Comparison of ENCODE assay signal across 8 cellular contexts in the genomic region with DNA sequence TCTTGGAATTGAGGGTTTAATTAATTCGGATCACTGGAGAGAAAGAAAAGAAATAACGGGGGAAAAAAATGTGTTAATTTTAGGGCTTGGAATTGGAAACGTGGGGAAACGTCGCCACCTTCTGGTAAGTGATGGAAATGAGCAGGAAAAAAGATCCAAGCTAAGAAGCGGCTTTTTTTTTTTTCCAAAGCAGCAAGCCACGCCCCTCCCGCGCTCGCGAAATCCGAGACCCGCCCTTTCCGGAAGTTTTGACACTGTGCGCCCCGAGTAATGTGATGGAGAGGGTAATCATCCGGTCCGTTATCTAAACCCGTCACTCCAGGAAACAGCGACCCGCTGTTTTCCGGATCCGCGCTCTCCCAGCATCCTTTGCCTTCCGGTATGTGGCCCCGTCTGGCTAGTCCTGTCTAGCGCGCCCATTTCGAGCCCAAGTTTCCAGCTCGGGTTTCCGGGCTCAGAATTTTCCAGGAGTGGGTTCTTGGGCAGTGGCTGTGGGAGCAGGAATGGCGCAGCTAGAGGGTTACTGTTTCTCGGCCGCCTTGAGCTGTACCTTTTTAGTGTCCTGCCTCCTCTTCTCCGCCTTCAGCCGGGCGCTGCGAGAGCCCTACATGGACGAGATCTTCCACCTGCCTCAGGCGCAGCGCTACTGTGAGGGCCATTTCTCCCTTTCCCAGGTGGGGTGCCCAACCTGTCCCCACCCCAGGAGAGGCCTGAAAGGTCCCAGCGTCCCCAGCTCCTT. TPM values are rescaled to one million over a fixed set of nuclear protein-coding genes. Genes with fewer than 3 reads are reported as not detected.
A peak's percentile ranks its signal among the peaks of the same experiment; 100 is the strongest.
DNase-seq lines count a peak whose midpoint lies in the region; ATAC-seq and TF ChIP-seq lines count a peak whose summit lies in the region.

ALG10B (plus strand) TSS at position 384 of the 739 bp plus-strand sequence; CDS start at position 504, 120 bp downstream.

- H3K9me3 Mint-ChIP-seq in T-cell (no peaks in the 10 kb centered on the region), progenitor cell of endocrine pancreas (ENCODE audit: low read depth) (no peaks in the 10 kb centered on the region)

- H3K27ac ChIP-seq in heart right ventricle = peak within 1 kb of the TSS; percentile 67 to 92 (median 86)
- H3K27ac ChIP-seq in urinary bladder (ENCODE audit: low read depth) = peak within 1 kb of the TSS; percentile 15

- intact Hi-C loops in heart right ventricle (cut with DNase I) = loop anchor here in 5 of 10 donors (1.0 to 5.0 kb wide), 3 partner anchors 178 to 591 kb away; partner anchors contain the start of gene CPNE8 (in 1 of the 5)

- H3K4me3 Mint-ChIP-seq in T-cell = peak within 1 kb of the TSS; percentile 92 to 95 (median 94)
- H3K4me3 Mint-ChIP-seq in progenitor cell of endocrine pancreas (ENCODE audit: low read depth) = peak within 1 kb of the TSS; percentile 86

- 0% methylated on average over 42 of the region's 42 CpGs for WGBS in heart right ventricle, 2 donors
- under 1% methylated on average over 42 of the region's 42 CpGs for WGBS in urinary bladder

- H3K36me3 ChIP-seq in heart right ventricle (peaks cover 0 to 26% (median 0%) of the 10 kb centered on the region in 9 donors), urinary bladder (ENCODE audit: insufficient read depth) (no peaks in the 10 kb centered on the region)

- H3K27me3 Mint-ChIP-seq in T-cell = no peaks in the 10 kb centered on the region
- H3K27me3 Mint-ChIP-seq in progenitor cell of endocrine pancreas = peaks cover 2% of the 10 kb centered on the region

- H3K36me3 Mint-ChIP-seq in T-cell (peaks cover 11% of the 10 kb centered on the region), progenitor cell of endocrine pancreas (ENCODE audit: insufficient read depth) (no peaks in the 10 kb centered on the region)

- H3K9me3 ChIP-seq in heart right ventricle = no peaks in the 10 kb centered on the region

- H3K4me1 Mint-ChIP-seq in T-cell = peaks cover 31 to 38% (median 32%) of the 10 kb centered on the region in 3 donors
- H3K4me1 Mint-ChIP-seq in progenitor cell of endocrine pancreas (ENCODE audit: low read depth) = peaks cover 13% of the 10 kb centered on the region

- H3K27me3 ChIP-seq in heart right ventricle = no peaks in the 10 kb centered on the region

- DNase-seq in NCI-H1105 treated with DMSO at 0.1 percent for 48 hours (lab: John Stamatoyannopoulos, UW) (peak; percentile 78), T-cell (peak; percentile 81 to 95 (median 90)), amniotic epithelial cell (ENCODE audit: low read depth) (peak; percentile 96), heart right ventricle (peak; percentile 89 to 95), progenitor cell of endocrine pancreas (ENCODE audit: low spot score, unreplicated experiment) (peak; percentile 80)

- POLR2A ChIA-PET in T-cell (lab: Charles Lee) = interaction anchor here in 1 of 2 donors (0.6 kb wide), 1 partner anchor 1015 kb away, joined by 4 read pairs; no protein-coding TSS in a partner anchor

- H3K4me3 ChIP-seq in heart right ventricle (peak within 1 kb of the TSS; percentile 71 to 93 (median 79)), urinary bladder (ENCODE audit: low read depth, low read length) (peak within 1 kb of the TSS; percentile 46)

- TF ChIP-seq CTCF in GM12873 (IDR thresholded peaks at IDR 0.05; ENCODE audit: insufficient read depth, low read depth, low read length, missing control alignments) (peak; percentile 52), heart right ventricle (IDR thresholded peaks at IDR 0.05) (peak; percentile 57 to 89 (median 75)), progenitor cell of endocrine pancreas (IDR thresholded peaks at IDR 0.05; ENCODE audit: unreplicated experiment) (peak; percentile 71)

- CTCF ChIA-PET in T-cell (lab: Charles Lee) = interaction anchor here in 1 of 2 donors (0.6 to 1.4 kb wide), 3 partner anchors 12 to 180 kb away, joined by 3 to 5 read pairs (median 4); no protein-coding TSS in a partner anchor

- H3K4me1 ChIP-seq in heart right ventricle (peaks cover 0 to 18% (median 9%) of the 10 kb centered on the region in 9 donors), urinary bladder (ENCODE audit: insufficient read depth) (no peaks in the 10 kb centered on the region)

- peak; percentile 100 for ATAC-seq in HG02678 (IDR thresholded peaks at IDR 0.05; ENCODE audit: unreplicated experiment)
- peak; percentile 98 to 99 (median 98) for ATAC-seq in T-cell (replicated peaks in 1 of 4)
- ATAC-seq in heart right ventricle = peak; percentile 99 to 100 (median 100)

- peak within 1 kb of the TSS; percentile 97 to 98 for H3K27ac Mint-ChIP-seq in T-cell
- peak within 1 kb of the TSS; percentile 95 for H3K27ac Mint-ChIP-seq in progenitor cell of endocrine pancreas

RNA-seq across cellular contexts. Expression of gene ALG10B, which starts in this region (rescaled TPM):
- total RNA-seq in T-cell = 10 to 100 TPM in 4 of 5 donors, 1 to 10 TPM in 1; 9.2 to 11.5 (median 10.8) TPM
- 1 to 10 TPM; 4.4 to 7.4 (median 5.2) TPM for total RNA-seq in heart right ventricle
- polyA plus RNA-seq in heart right ventricle = 1 to 10 TPM in 1 of 2 donors, under 1 TPM in 1; 0.97 to 1.6 TPM
- total RNA-seq in progenitor cell of endocrine pancreas = 8.9 and 10.8 TPM in 2 replicates
- 12.1 TPM for total RNA-seq in urinary bladder
- polyA plus RNA-seq in urinary bladder = 2.3 TPM

Comparison
In these comparisons a context has a peak if more than half of its experiments do, and no peak if none do; other contexts are left out.
1. Peak in every context shown above with its lines: DNase-seq, ATAC-seq, H3K4me3 ChIP-seq and H3K27ac ChIP-seq.